In genomic region chr6:52595796-52596130, GRCh38 we compare ENCODE assay signal across 9 cellular contexts. TPM values are rescaled to one million over a fixed set of nuclear protein-coding genes. Genes with fewer than 3 reads are reported as not detected.
DNase-seq lines count a peak whose midpoint lies in the region; ATAC-seq, FAIRE-seq and TF ChIP-seq lines count a peak whose summit lies in the region.
"Had no signal": no experiment of that assay in that cellular context is flagged by ENCODE, and none has a peak within 500 bp of the region (broad histone marks: within the 10 kb centered on the region; RNA-seq: fewer than 3 reads in every experiment).

No MANE protein-coding gene starts in this region.

- no peaks in the 10 kb centered on the region for H3K27me3 Mint-ChIP-seq in MCF 10A (ENCODE audit: insufficient read depth, unreplicated experiment)
- H3K27me3 Mint-ChIP-seq in type B pancreatic cell: peaks cover 2% of the 10 kb centered on the region

- peaks cover 25% of the 10 kb centered on the region for H3K4me1 Mint-ChIP-seq in MCF 10A (ENCODE audit: insufficient read depth, unreplicated experiment)
- peaks cover 27% of the 10 kb centered on the region for H3K4me1 Mint-ChIP-seq in type B pancreatic cell (ENCODE audit: unreplicated experiment)

- H3K9me3 ChIP-seq in breast epithelium (no peaks in the 10 kb centered on the region), esophagus squamous epithelium (no peaks in the 10 kb centered on the region)

- POLR2A ChIA-PET in MCF 10A (lab: Yijun Ruan, JAX): interaction anchor here (1.6 to 3.0 kb wide), 3 partner anchors 12 to 175 kb away, joined by 7 to 11 read pairs (median 9); partner anchors contain the start of genes EFHC1 and TRAM2

- H3K27ac Mint-ChIP-seq in MCF 10A (ENCODE audit: low read depth, unreplicated experiment) (no peak overlapping the region), type B pancreatic cell (peak overlapping the region; percentile 69)

- FAIRE-seq in D721Med (lab: Jason Lieb, UNC): no peak

- peak overlapping the region; percentile 26 to 75 for H3K27ac ChIP-seq in breast epithelium
- peak overlapping the region; percentile 9 to 78 (median 68) for H3K27ac ChIP-seq in esophagus squamous epithelium
- H3K27ac ChIP-seq: C4-2B had no signal

- no peak overlapping the region for H3K4me3 ChIP-seq in breast epithelium
- H3K4me3 ChIP-seq in esophagus squamous epithelium: no peak overlapping the region

- intact Hi-C loops in breast epithelium (cut with DNase I; ENCODE audit: low total_unique reads): loop anchor here (5.0 kb wide), 1 partner anchor 178 kb away; no protein-coding TSS in a partner anchor
- intact Hi-C loops in MCF 10A (cut with micrococcal nuclease): loop anchor here (1.0 to 10.0 kb wide), 4 partner anchors 67 to 311 kb away; partner anchors contain the start of gene MCM3
- intact Hi-C loops in esophagus squamous epithelium (cut with DNase I): no loop called here

- peak; percentile 79 for ATAC-seq in HG03342 (IDR thresholded peaks at IDR 0.05; ENCODE audit: unreplicated experiment)

- no peaks in the 10 kb centered on the region for H3K27me3 ChIP-seq in breast epithelium
- no peaks in the 10 kb centered on the region for H3K27me3 ChIP-seq in esophagus squamous epithelium

- TF ChIP-seq POLR2A in breast epithelium (IDR thresholded peaks at IDR 0.05) (no peak), esophagus squamous epithelium (IDR thresholded peaks at IDR 0.05) (no peak)

- H3K36me3 Mint-ChIP-seq in MCF 10A (ENCODE audit: insufficient read depth, unreplicated experiment) (peaks cover 6% of the 10 kb centered on the region), type B pancreatic cell (no peaks in the 10 kb centered on the region)

- no peak for TF ChIP-seq CTCF in breast epithelium (IDR thresholded peaks at IDR 0.05)
- TF ChIP-seq CTCF in MCF 10A (IDR thresholded peaks at IDR 0.05; ENCODE audit: unreplicated experiment): no peak
- no peak for TF ChIP-seq CTCF in esophagus squamous epithelium (IDR thresholded peaks at IDR 0.05)
- TF ChIP-seq CTCF in type B pancreatic cell (conservative IDR thresholded peaks at IDR 0.05): peak; percentile 16
- TF ChIP-seq CTCF in D721Med (IDR thresholded peaks at IDR 0.05; ENCODE audit: insufficient read depth, missing control alignments): no peak

- DNase-seq in breast epithelium (ENCODE audit: low spot score in 2 of 2) (no peak), MCF 10A (ENCODE audit: unreplicated experiment) (no peak), esophagus squamous epithelium (lab: John Stamatoyannopoulos, UW) (no peak), type B pancreatic cell (ENCODE audit: extremely low spot score, unreplicated experiment) (no peak), D721Med (ENCODE audit: insufficient read length, low spot score) (no peak), superior temporal gyrus (ENCODE audit: extremely low spot score) (no peak)
- no peak for DNase-seq in stimulated activated CD8-positive, alpha-beta memory T cell treated with anti-CD3 and anti-CD28 coated beads, Interleukin-4, amount 100 ng/mL, for 48 hours

- BruUV-seq in MCF 10A (replicated peaks; lab: Mats Ljungman, UMichigan): no TSS peak

- H3K36me3 ChIP-seq in breast epithelium (no peaks in the 10 kb centered on the region), esophagus squamous epithelium (no peaks in the 10 kb centered on the region)

- H3K4me1 ChIP-seq in breast epithelium (no peaks in the 10 kb centered on the region), esophagus squamous epithelium (peaks cover 0 to 39% (median 30%) of the 10 kb centered on the region in 3 donors)

- no peak overlapping the region for H3K4me3 Mint-ChIP-seq in MCF 10A (ENCODE audit: unreplicated experiment)
- H3K4me3 Mint-ChIP-seq in type B pancreatic cell: no peak overlapping the region

- H3K9me3 Mint-ChIP-seq in MCF 10A (ENCODE audit: unreplicated experiment) (no peaks in the 10 kb centered on the region), type B pancreatic cell (no peaks in the 10 kb centered on the region)

- CTCF ChIA-PET in MCF 10A (lab: Yijun Ruan, JAX): interaction anchor here (1.0 to 7.7 kb wide), 7 partner anchors 11 to 178 kb away, joined by 3 to 74 read pairs (median 4); partner anchors contain the start of gene EFHC1

RNA-seq across cellular contexts. Expression of gene TRAM2, which starts 18.9 kb away (rescaled TPM):
- total RNA-seq in breast epithelium: 10 to 100 TPM; 11.9 to 33.0 (median 24.3) TPM
- total RNA-seq in MCF 10A (2022): 9.9 and 10.1 TPM in 2 replicates
- 1 to 10 TPM; 2.3 to 8.6 (median 5.3) TPM for total RNA-seq in esophagus squamous epithelium
- total RNA-seq in type B pancreatic cell (ENCODE audit: low replicate concordance): 17.3 and 23.0 TPM in 2 replicates
